Comparison of ENCODE assay signal across 17 cellular contexts in genomic region chr20:58461899-58462298, GRCh38. TPM values are rescaled to one million over a fixed set of nuclear protein-coding genes. Genes with fewer than 3 reads are reported as not detected.
"Had no signal": no experiment of that assay in that cellular context is flagged by ENCODE, and none has a peak within 500 bp of the region (broad histone marks: within the 10 kb centered on the region; RNA-seq: fewer than 3 reads in every experiment).

No MANE protein-coding gene starts in this region.

- H3K27me3 Mint-ChIP-seq: activated naive CD8-positive, alpha-beta T cell treated with anti-CD3 and anti-CD28 coated beads for 36 hours had no signal

- ATAC-seq: left cardiac atrium had no signal

- H3K36me3 ChIP-seq: lower lobe of right lung, neutrophil, tibial artery, uterus had no signal

- H3K9me3 Mint-ChIP-seq: activated CD4-positive, alpha-beta T cell treated with anti-CD3 and anti-CD28 coated beads, Interleukin-2, amount 10 ng/mL, durations not matched to agents 7 days and 5 days; activated naive CD8-positive, alpha-beta T cell treated with anti-CD3 and anti-CD28 coated beads for 36 hours; activated T-helper 1 cell treated with anti-CD3 and anti-CD28 coated beads, Interleukin-12 subunit alpha, Interleukin-12 subunit beta, Interleukin-2, Interleukin-4 antibody, amounts not matched to agents 30 ng/mL and 10 ng/mL and 1 ng/mL, durations not matched to agents 14 hours and 24 hours and 36 hours; T-helper 2 cell treated with Interferon-gamma antibody and Interleukin-4, amounts not matched to agents 5 μg/mL and 100 μg/mL, for 36 hours had no signal

- H3K27me3 ChIP-seq: tibial artery, uterus had no signal

- H3K27ac Mint-ChIP-seq: activated CD4-positive, alpha-beta T cell treated with anti-CD3 and anti-CD28 coated beads, Interleukin-2, amount 10 ng/mL, durations not matched to agents 7 days and 5 days; activated naive CD8-positive, alpha-beta T cell treated with anti-CD3 and anti-CD28 coated beads for 36 hours; activated T-helper 1 cell treated with anti-CD3 and anti-CD28 coated beads, Interleukin-12 subunit alpha, Interleukin-12 subunit beta, Interleukin-2, Interleukin-4 antibody, amounts not matched to agents 30 ng/mL and 10 ng/mL and 1 ng/mL, durations not matched to agents 14 hours and 24 hours and 36 hours; T-helper 2 cell treated with Interferon-gamma antibody and Interleukin-4, amounts not matched to agents 5 μg/mL and 100 μg/mL, for 36 hours had no signal

- H3K36me3 Mint-ChIP-seq: activated naive CD8-positive, alpha-beta T cell treated with anti-CD3 and anti-CD28 coated beads for 36 hours had no signal

- H3K4me3 Mint-ChIP-seq: activated CD4-positive, alpha-beta T cell treated with anti-CD3 and anti-CD28 coated beads, Interleukin-2, amount 10 ng/mL, durations not matched to agents 7 days and 5 days; activated naive CD8-positive, alpha-beta T cell treated with anti-CD3 and anti-CD28 coated beads for 36 hours; activated T-helper 1 cell treated with anti-CD3 and anti-CD28 coated beads, Interleukin-12 subunit alpha, Interleukin-12 subunit beta, Interleukin-2, Interleukin-4 antibody, amounts not matched to agents 30 ng/mL and 10 ng/mL and 1 ng/mL, durations not matched to agents 14 hours and 24 hours and 36 hours; T-helper 2 cell treated with Interferon-gamma antibody and Interleukin-4, amounts not matched to agents 5 μg/mL and 100 μg/mL, for 36 hours had no signal

- H3K4me1 Mint-ChIP-seq: activated CD4-positive, alpha-beta T cell treated with anti-CD3 and anti-CD28 coated beads, Interleukin-2, amount 10 ng/mL, durations not matched to agents 7 days and 5 days had no signal

- H3K4me1 ChIP-seq: lower lobe of right lung, tibial artery, uterus had no signal

- H3K9me3 ChIP-seq: lower lobe of right lung, neutrophil, tibial artery, uterus had no signal

- H3K27ac ChIP-seq: coronary artery, lower lobe of right lung, neutrophil, tibial artery, uterus had no signal

- DNase-seq: activated CD4-positive, alpha-beta T cell treated with anti-CD3 and anti-CD28 coated beads, Interleukin-2, amount 10 ng/mL, durations not matched to agents 7 days and 5 days; activated CD4-positive, CD25-positive, alpha-beta regulatory T cell; activated CD8-positive, alpha-beta memory T cell treated with anti-CD3 and anti-CD28 coated beads, Interleukin-2, amount 50 U/mL, for 48 hours; activated naive CD8-positive, alpha-beta T cell treated with anti-CD3 and anti-CD28 coated beads for 36 hours; caudate nucleus; foreskin melanocyte; left cardiac atrium; lower lobe of right lung; posterior cingulate gyrus; retina; stimulated activated naive CD4-positive, alpha-beta T cell; tibial artery; uterus had no signal

- H3K4me3 ChIP-seq: coronary artery, lower lobe of right lung, tibial artery, uterus had no signal

RNA-seq across cellular contexts. Expression of gene APCDD1L, which starts 53.3 kb away (rescaled TPM):
- total RNA-seq: activated CD4-positive, alpha-beta T cell treated with anti-CD3 and anti-CD28 coated beads, Interleukin-2, amount 10 ng/mL, durations not matched to agents 7 days and 5 days; activated naive CD8-positive, alpha-beta T cell treated with anti-CD3 and anti-CD28 coated beads for 36 hours; activated T-helper 1 cell treated with anti-CD3 and anti-CD28 coated beads, Interleukin-12 subunit alpha, Interleukin-12 subunit beta, Interleukin-2, Interleukin-4 antibody, amounts not matched to agents 30 ng/mL and 10 ng/mL and 1 ng/mL, durations not matched to agents 14 hours and 24 hours and 36 hours; lower lobe of right lung had no signal
